1 cellular context compared by ENCODE assay signal in genomic region chr5:10760033-10760975, GRCh38.
TF ChIP-seq lines count a peak whose summit lies in the region.

No MANE protein-coding gene starts in this region.

TF ChIP-seq in HepG2, 621 proteins besides CTCF, POLR2A, EP300 and RAD21 (continued from another document):
- TF ChIP-seq, protein P1, sequence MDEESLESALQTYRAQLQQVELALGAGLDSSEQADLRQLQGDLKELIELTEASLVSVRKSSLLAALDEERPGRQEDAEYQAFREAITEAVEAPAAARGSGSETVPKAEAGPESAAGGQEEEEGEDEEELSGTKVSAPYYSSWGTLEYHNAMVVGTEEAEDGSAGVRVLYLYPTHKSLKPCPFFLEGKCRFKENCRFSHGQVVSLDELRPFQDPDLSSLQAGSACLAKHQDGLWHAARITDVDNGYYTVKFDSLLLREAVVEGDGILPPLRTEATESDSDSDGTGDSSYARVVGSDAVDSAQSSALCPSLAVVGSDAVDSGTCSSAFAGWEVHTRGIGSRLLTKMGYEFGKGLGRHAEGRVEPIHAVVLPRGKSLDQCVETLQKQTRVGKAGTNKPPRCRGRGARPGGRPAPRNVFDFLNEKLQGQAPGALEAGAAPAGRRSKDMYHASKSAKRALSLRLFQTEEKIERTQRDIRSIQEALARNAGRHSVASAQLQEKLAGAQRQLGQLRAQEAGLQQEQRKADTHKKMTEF (CRISPR knock-in tag; IDR thresholded peaks at IDR 0.05), result 0 out of 2 replicates have a peak, but pooled peaks have one; percentile 40
- TF ChIP-seq ZNF878 (CRISPR knock-in tag; IDR thresholded peaks at IDR 0.05), result no peak
- no peak for TF ChIP-seq ZBTB7A (CRISPR knock-in tag; IDR thresholded peaks at IDR 0.05)
- TF ChIP-seq UBTF (CRISPR knock-in tag; IDR thresholded peaks at IDR 0.05), result peak; percentile 66; the same call in 1 of the 2 replicates
- no peak for TF ChIP-seq JUN (CRISPR knock-in tag; IDR thresholded peaks at IDR 0.05)
- no peak for TF ChIP-seq NR0B2 (CRISPR knock-in tag; IDR thresholded peaks at IDR 0.05)
- no peak for TF ChIP-seq RCOR2 (CRISPR knock-in tag; IDR thresholded peaks at IDR 0.05)
- TF ChIP-seq SOX5 (CRISPR knock-in tag; IDR thresholded peaks at IDR 0.05; ENCODE audit: borderline replicate concordance), result peak; percentile 31; the same call in 1 of the 2 replicates
- TF ChIP-seq GABPB1 (CRISPR knock-in tag; IDR thresholded peaks at IDR 0.05), result peak; percentile 36
- TF ChIP-seq ZFP36 (IDR thresholded peaks at IDR 0.05; ENCODE audit: borderline replicate concordance, low read depth, low read length, partially characterized antibody), result no peak
- no peak for TF ChIP-seq NR3C1 (CRISPR knock-in tag; IDR thresholded peaks at IDR 0.05)
- peak; percentile 10; the same call in 1 of the 2 replicates for TF ChIP-seq PHF8 (CRISPR knock-in tag; IDR thresholded peaks at IDR 0.05)
- no peak for TF ChIP-seq SPEN (CRISPR knock-in tag; IDR thresholded peaks at IDR 0.05; ENCODE audit: low read depth)
- TF ChIP-seq SMYD3 (CRISPR knock-in tag; IDR thresholded peaks at IDR 0.05), result no peak
